ENCODE assay signal across 11 cellular contexts in the genomic region with DNA sequence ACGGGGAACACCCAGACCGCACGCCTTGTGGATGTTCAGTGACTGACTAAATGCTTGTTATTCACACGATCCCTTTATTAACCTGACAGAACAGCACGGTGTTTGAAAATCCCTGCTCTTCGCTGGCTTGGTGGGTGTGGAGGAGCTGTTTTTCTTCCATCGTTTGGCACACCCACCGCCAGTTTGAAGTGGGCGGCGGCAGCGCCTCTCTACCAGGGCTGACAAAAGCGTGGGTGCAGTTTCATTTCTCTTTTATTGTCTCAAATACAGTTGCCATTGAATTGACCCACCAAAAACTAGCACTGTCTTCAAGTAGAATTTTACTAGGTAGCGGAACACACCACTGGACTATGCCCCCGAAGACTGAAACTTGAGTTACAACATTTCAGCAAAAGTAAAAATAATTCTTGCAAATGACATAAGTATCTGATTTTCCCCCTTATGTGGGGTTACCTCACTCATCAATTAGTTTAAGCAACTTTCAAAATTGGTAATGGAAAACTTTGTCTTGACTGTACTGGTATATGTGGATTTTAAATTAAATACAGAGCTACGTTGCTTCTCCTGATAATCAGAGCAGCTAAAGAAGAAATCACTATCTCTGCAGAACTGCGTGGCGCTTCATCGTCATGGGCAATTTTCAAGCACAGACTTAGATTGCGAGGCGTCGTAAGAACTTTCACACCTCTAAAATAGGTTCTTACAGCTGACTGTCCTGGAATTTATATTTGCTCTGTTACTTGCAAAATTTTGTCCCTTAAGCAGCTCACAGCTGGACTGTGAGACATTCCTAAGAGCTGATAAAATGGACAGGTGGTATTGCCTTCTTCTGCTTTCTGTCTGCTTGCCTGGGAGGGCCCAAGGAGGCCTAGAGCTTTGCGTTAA.
DNase-seq lines count a peak whose midpoint lies in the region; ATAC-seq and TF ChIP-seq lines count a peak whose summit lies in the region.
"Had no signal": no experiment of that assay in that cellular context is flagged by ENCODE, and none has a peak within 500 bp of the region (broad histone marks: within the 10 kb centered on the region; RNA-seq: fewer than 3 reads in every experiment).

No MANE protein-coding gene starts in this region.

- H3K9me3 ChIP-seq in CD4-positive, alpha-beta memory T cell (ENCODE audit: control insufficient read depth in 1 of 2, low read length in 2 of 2), result no peaks in the 10 kb centered on the region
- no peaks in the 10 kb centered on the region for H3K9me3 ChIP-seq in A673 (ENCODE audit: low read depth, low read length, poor library complexity, severe bottlenecking)

- peak overlapping the region; percentile 81 to 93 (median 88) for H3K4me3 Mint-ChIP-seq in CD4-positive, alpha-beta memory T cell
- peak overlapping the region; percentile 69 for H3K4me3 Mint-ChIP-seq in activated T-cell treated with anti-CD3 and anti-CD28 coated beads, Interleukin-2, amount 50 U/mL, for 24 hours
- H3K4me3 Mint-ChIP-seq in naive thymus-derived CD8-positive, alpha-beta T cell, result peak overlapping the region; percentile 65 to 86 (median 80)
- H3K4me3 Mint-ChIP-seq: type B pancreatic cell had no signal

- BruUV-seq in A673 (replicated peaks; lab: Mats Ljungman, UMichigan), result no TSS peak

- no peaks in the 10 kb centered on the region for H3K27me3 ChIP-seq in CD4-positive, alpha-beta memory T cell (ENCODE audit: insufficient read depth, low read length)
- no peaks in the 10 kb centered on the region for H3K27me3 ChIP-seq in A673 (replicated peaks; ENCODE audit: insufficient read depth, low read depth, low read length, poor library complexity)

- CTCF ChIA-PET in CD4-positive, alpha-beta memory T cell (lab: Charles Lee; ENCODE audit: partially characterized antibody), result interaction anchor here (1.2 to 1.6 kb wide), 3 partner anchors 18 to 207 kb away, joined by 3 to 7 read pairs (median 3); no protein-coding TSS in a partner anchor
- CTCF ChIA-PET in A673 (lab: Charles Lee), result no interaction called here

- DNase-seq in CD4-positive, alpha-beta memory T cell, result peak in 3 of 5 donors; percentile 37 to 51 (median 41)
- peak; percentile 62 for DNase-seq in activated T-cell treated with anti-CD3 and anti-CD28 coated beads, Interleukin-2, amount 50 U/mL, for 24 hours
- peak in 6 of 10 donors; percentile 26 to 60 (median 38) for DNase-seq in naive thymus-derived CD8-positive, alpha-beta T cell
- DNase-seq in A673 (ENCODE audit: low spot score) (no peak), NCI-H2081 treated with DMSO at 0.1 percent for 48 hours (lab: John Stamatoyannopoulos, UW) (no peak), DMS79 (lab: John Stamatoyannopoulos, UW) (no peak)

- peak overlapping the region; percentile 53 for H3K27ac ChIP-seq in CD4-positive, alpha-beta memory T cell (ENCODE audit: low read depth, low read length)
- H3K27ac ChIP-seq in A673 (ENCODE audit: low read depth, low read length, poor library complexity, severe bottlenecking), result no peak overlapping the region
- H3K27ac ChIP-seq: HL-60, VCaP had no signal

- H3K4me1 Mint-ChIP-seq in CD4-positive, alpha-beta memory T cell, result peaks cover 48 to 88% (median 72%) of the 10 kb centered on the region in 4 donors
- peaks cover 90% of the 10 kb centered on the region for H3K4me1 Mint-ChIP-seq in activated T-cell treated with anti-CD3 and anti-CD28 coated beads, Interleukin-2, amount 50 U/mL, for 24 hours (ENCODE audit: low read depth)
- H3K4me1 Mint-ChIP-seq in naive thymus-derived CD8-positive, alpha-beta T cell, result peaks cover 35 to 90% (median 65%) of the 10 kb centered on the region in 4 donors

- intact Hi-C loops in CD4-positive, alpha-beta memory T cell (cut with micrococcal nuclease), result loop anchor here (2.0 to 5.0 kb wide), 2 partner anchors 63 to 98 kb away; no protein-coding TSS in a partner anchor
- intact Hi-C loops in A673 (cut with micrococcal nuclease; ENCODE audit: unreplicated experiment), result no loop called here

- ATAC-seq in HG02798 (IDR thresholded peaks at IDR 0.05; ENCODE audit: poor library complexity, unreplicated experiment) (peak; percentile 83), HG02970 (IDR thresholded peaks at IDR 0.05; ENCODE audit: low FRiP score, unreplicated experiment) (no peak)
- peak; percentile 61 to 79 for ATAC-seq in naive thymus-derived CD8-positive, alpha-beta T cell

- H3K9me3 Mint-ChIP-seq in CD4-positive, alpha-beta memory T cell, result peaks cover 0 to 4% (median 0%) of the 10 kb centered on the region in 8 donors
- no peaks in the 10 kb centered on the region for H3K9me3 Mint-ChIP-seq in activated T-cell treated with anti-CD3 and anti-CD28 coated beads, Interleukin-2, amount 50 U/mL, for 24 hours
- peaks cover 0 to 4% (median 0%) of the 10 kb centered on the region in 9 donors for H3K9me3 Mint-ChIP-seq in naive thymus-derived CD8-positive, alpha-beta T cell
- H3K9me3 Mint-ChIP-seq: type B pancreatic cell had no signal

- no peaks in the 10 kb centered on the region for H3K36me3 Mint-ChIP-seq in CD4-positive, alpha-beta memory T cell
- H3K36me3 Mint-ChIP-seq in activated T-cell treated with anti-CD3 and anti-CD28 coated beads, Interleukin-2, amount 50 U/mL, for 24 hours (ENCODE audit: low read depth), result peaks cover 30% of the 10 kb centered on the region
- H3K36me3 Mint-ChIP-seq in naive thymus-derived CD8-positive, alpha-beta T cell, result peaks cover 0 to 2% (median 0%) of the 10 kb centered on the region in 3 donors
- H3K36me3 Mint-ChIP-seq: type B pancreatic cell had no signal

- peaks cover 80% of the 10 kb centered on the region for H3K4me1 ChIP-seq in CD4-positive, alpha-beta memory T cell (ENCODE audit: insufficient read depth, low read length)
- H3K4me1 ChIP-seq in A673 (ENCODE audit: insufficient read depth, low read length, poor library complexity, severe bottlenecking), result no peaks in the 10 kb centered on the region

- peak overlapping the region; percentile 82 to 98 (median 94) for H3K27ac Mint-ChIP-seq in CD4-positive, alpha-beta memory T cell
- H3K27ac Mint-ChIP-seq in activated T-cell treated with anti-CD3 and anti-CD28 coated beads, Interleukin-2, amount 50 U/mL, for 24 hours, result peak overlapping the region; percentile 92
- peak overlapping the region; percentile 79 to 96 (median 90) for H3K27ac Mint-ChIP-seq in naive thymus-derived CD8-positive, alpha-beta T cell
- H3K27ac Mint-ChIP-seq: type B pancreatic cell had no signal

- no peak for TF ChIP-seq CTCF in A673 (conservative IDR thresholded peaks at IDR 0.05; ENCODE audit: low read depth, low read length)

- H3K36me3 ChIP-seq in CD4-positive, alpha-beta memory T cell (ENCODE audit: insufficient read depth, low read length), result no peaks in the 10 kb centered on the region
- H3K36me3 ChIP-seq in A673 (ENCODE audit: insufficient read depth, low read length, poor library complexity, severe bottlenecking), result no peaks in the 10 kb centered on the region

- POLR2A ChIA-PET in CD4-positive, alpha-beta memory T cell (lab: Charles Lee; ENCODE audit: partially characterized antibody), result interaction anchor here (1.0 to 9.3 kb wide), 10 partner anchors 9 to 205 kb away, joined by 3 to 97 read pairs (median 6); no protein-coding TSS in a partner anchor
- POLR2A ChIA-PET in naive thymus-derived CD8-positive, alpha-beta T cell (lab: Charles Lee), result interaction anchor here (0.7 to 1.5 kb wide), 3 partner anchors 14 to 183 kb away, joined by 3 read pairs; no protein-coding TSS in a partner anchor
- POLR2A ChIA-PET in A673 (lab: Charles Lee; ENCODE audit: low non-redundant PET), result no interaction called here

- peak overlapping the region; percentile 7 to 46 for H3K4me3 ChIP-seq in CD4-positive, alpha-beta memory T cell (ENCODE audit: low read length in 2 of 2)
- H3K4me3 ChIP-seq in A673 (ENCODE audit: low read depth, low read length, poor library complexity, severe bottlenecking), result no peak overlapping the region

- H3K27me3 Mint-ChIP-seq in CD4-positive, alpha-beta memory T cell, result peaks cover 0 to 2% of the 10 kb centered on the region in 2 donors
- no peaks in the 10 kb centered on the region for H3K27me3 Mint-ChIP-seq in activated T-cell treated with anti-CD3 and anti-CD28 coated beads, Interleukin-2, amount 50 U/mL, for 24 hours
- no peaks in the 10 kb centered on the region for H3K27me3 Mint-ChIP-seq in naive thymus-derived CD8-positive, alpha-beta T cell

Comparison
In these comparisons a context has a peak if more than half of its experiments do, and no peak if none do; other contexts are left out.
1. DNase-seq: peak in CD4-positive, alpha-beta memory T cell (3 of 5), activated T-cell treated with anti-CD3 and anti-CD28 coated beads, Interleukin-2, amount 50 U/mL, for 24 hours (single experiment) and naive thymus-derived CD8-positive, alpha-beta T cell (6 of 10); none in A673 (single experiment), NCI-H2081 treated with DMSO at 0.1 percent for 48 hours (single experiment) and DMS79 (single experiment).
2. Peak in every context shown above with its lines, with median percentiles within 50 percentile points of each other: H3K27ac Mint-ChIP-seq and H3K4me3 Mint-ChIP-seq.